ENCODE assay signal across 13 cellular contexts in the genomic region with DNA sequence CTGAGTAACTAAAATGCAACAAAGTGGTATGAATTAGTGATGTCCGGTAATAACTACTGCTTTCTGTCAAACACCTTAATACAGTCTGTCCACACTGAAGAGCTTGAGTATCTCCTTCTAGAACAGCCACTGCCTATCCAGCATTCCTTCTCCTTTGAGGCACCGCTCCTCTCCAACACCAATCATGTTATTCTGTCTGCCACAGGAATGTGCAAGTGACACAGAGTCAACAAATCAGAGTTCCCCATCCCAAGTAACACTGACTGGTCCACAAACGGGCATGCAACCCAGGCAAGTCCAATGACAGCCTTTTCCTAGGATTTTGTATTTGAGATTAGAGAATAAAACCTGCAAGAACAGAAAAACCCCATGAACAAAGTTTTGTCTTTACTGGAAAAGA. TPM values are rescaled to one million over a fixed set of nuclear protein-coding genes. Genes with fewer than 3 reads are reported as not detected.
DNase-seq lines count a peak whose midpoint lies in the region; ATAC-seq, FAIRE-seq and TF ChIP-seq lines count a peak whose summit lies in the region.
"Had no signal": no experiment of that assay in that cellular context is flagged by ENCODE, and none has a peak within 500 bp of the region (broad histone marks: within the 10 kb centered on the region; RNA-seq: fewer than 3 reads in every experiment).

No MANE protein-coding gene starts in this region.

- no peak for ATAC-seq in HG03469 (IDR thresholded peaks at IDR 0.05; ENCODE audit: unreplicated experiment)

- FAIRE-seq in kidney (lab: Jason Lieb, UNC): no peak

- H3K4me1 ChIP-seq in Loucy (ENCODE audit: insufficient read depth, low read length, poor library complexity, severe bottlenecking) (peaks cover 38% of the 10 kb centered on the region), kidney (ENCODE audit: control insufficient read depth in 1 of 2, insufficient read depth in 1 of 2, low read depth in 1 of 2, low read length in 2 of 2) (peaks cover 5 to 10% of the 10 kb centered on the region in 2 donors)

- no peaks in the 10 kb centered on the region for H3K27me3 ChIP-seq in Loucy (ENCODE audit: insufficient read depth, low read length, poor library complexity, severe bottlenecking)
- H3K27me3 ChIP-seq: adrenal gland had no signal

- peak; percentile 50 for DNase-seq in Daoy (ENCODE audit: low read depth)
- peak; percentile 67 for DNase-seq in epithelial cell of esophagus (ENCODE audit: low read depth)
- no peak for DNase-seq in neural crest cell (ENCODE audit: low read depth, low spot score)
- no peak for DNase-seq in GM10266 (ENCODE audit: extremely low spot score)
- DNase-seq in NCI-H1417 treated with DMSO at 0.1 percent for 48 hours (lab: John Stamatoyannopoulos, UW): no peak
- DNase-seq in kidney: no peak
- DNase-seq: DMS 273 treated with DMSO at 0.1 percent for 48 hours, Kasumi-1, NCI-H446 treated with DMSO at 0.1 percent for 48 hours, SW 1271 had no signal

- H4K20me1 ChIP-seq in Loucy (ENCODE audit: insufficient read depth, low read length, poor library complexity, severe bottlenecking): peaks cover 55% of the 10 kb centered on the region

- H3K4me3 Mint-ChIP-seq in neural crest cell: peak overlapping the region; percentile 12

- H3K9me2 ChIP-seq in Loucy (replicated peaks; ENCODE audit: low read depth, low read length): no peaks in the 10 kb centered on the region

- H3K79me2 ChIP-seq in Loucy (ENCODE audit: insufficient read depth, low read length): peaks cover 84% of the 10 kb centered on the region

- no peak overlapping the region for H3K27ac ChIP-seq in kidney (ENCODE audit: low read depth in 2 of 2, low read length in 2 of 2)
- H3K27ac ChIP-seq: adrenal gland had no signal

- H3K36me3 Mint-ChIP-seq in neural crest cell (ENCODE audit: low read depth): no peaks in the 10 kb centered on the region

- TF ChIP-seq CTCF in Loucy (conservative IDR thresholded peaks at IDR 0.05; ENCODE audit: low read length) (no peak), epithelial cell of esophagus (IDR thresholded peaks at IDR 0.05; ENCODE audit: insufficient read depth, low read depth, low read length, missing control alignments) (no peak), neural crest cell (conservative IDR thresholded peaks at IDR 0.05) (no peak), GM10266 (IDR thresholded peaks at IDR 0.05; ENCODE audit: control insufficient read depth, insufficient read depth, low read depth, missing control alignments) (no peak), kidney (IDR thresholded peaks at IDR 0.05; ENCODE audit: borderline replicate concordance, extremely low read depth, insufficient read depth) (no peak)

- H3K9me3 Mint-ChIP-seq in neural crest cell: no peaks in the 10 kb centered on the region

- peak overlapping the region; percentile 85 for H3K4me2 ChIP-seq in Loucy (ENCODE audit: low read depth, low read length, poor library complexity, severe bottlenecking)

- no peak overlapping the region for H2AFZ ChIP-seq in Loucy (ENCODE audit: low read length)

- H3K27ac Mint-ChIP-seq in neural crest cell (ENCODE audit: unreplicated experiment): no peak overlapping the region

- H3K36me3 ChIP-seq in Loucy (ENCODE audit: insufficient read depth, low read length) (no peaks in the 10 kb centered on the region), kidney (ENCODE audit: control insufficient read depth in 1 of 2, insufficient read depth in 2 of 2, low read length in 2 of 2) (no peaks in the 10 kb centered on the region)
- H3K36me3 ChIP-seq: adrenal gland had no signal

- intact Hi-C loops in kidney (cut with DNase I): no loop called here

- H3K4me1 Mint-ChIP-seq in neural crest cell: peaks cover 30% of the 10 kb centered on the region

- H3K4me3 ChIP-seq in Loucy (ENCODE audit: low read length, poor library complexity, severe bottlenecking): peak overlapping the region; percentile 77
- no peak overlapping the region for H3K4me3 ChIP-seq in epithelial cell of esophagus (ENCODE audit: low read length)
- H3K4me3 ChIP-seq in kidney (ENCODE audit: low read length in 2 of 2): no peak overlapping the region
- H3K4me3 ChIP-seq: adrenal gland had no signal

- H3F3A ChIP-seq in Loucy (ENCODE audit: low read depth): no peaks in the 10 kb centered on the region

- no peaks in the 10 kb centered on the region for H3K9me3 ChIP-seq in Loucy (ENCODE audit: insufficient read depth, low read depth, low read length)
- no peaks in the 10 kb centered on the region for H3K9me3 ChIP-seq in kidney (ENCODE audit: control insufficient read depth in 1 of 2, low read length in 2 of 2)
- H3K9me3 ChIP-seq: adrenal gland had no signal

- no peaks in the 10 kb centered on the region for H3K27me3 Mint-ChIP-seq in neural crest cell (ENCODE audit: low read depth)

- H3K9ac ChIP-seq in Loucy (ENCODE audit: low read depth, low read length, poor library complexity, severe bottlenecking) (peak overlapping the region; percentile 17), kidney (ENCODE audit: low read length in 2 of 2) (no peak overlapping the region)

RNA-seq across cellular contexts. Expression of a gene that starts 3.8 kb away (rescaled TPM):
- total RNA-seq in Daoy (2014; rRNA removed; shearing (Covaris generic)): 28.8 and 29.9 TPM in 2 replicates
- 17.8 and 18.4 TPM in 2 replicates for total RNA-seq in neural crest cell
- total RNA-seq in kidney: 13.4 TPM
- 3.2 TPM for polyA plus RNA-seq in kidney (ENCODE audit: insufficient read depth, low read depth, low replicate concordance)

Comparison
In these comparisons a context has a peak if more than half of its experiments do, and no peak if none do; other contexts are left out.
1. DNase-seq: peak in Daoy (single experiment) and epithelial cell of esophagus (single experiment); none in neural crest cell (single experiment), GM10266 (single experiment), NCI-H1417 treated with DMSO at 0.1 percent for 48 hours (single experiment) and kidney (single experiment).